Comparison of ENCODE assay signal across 10 cellular contexts in genomic region chr18:75854174-75854573, GRCh38.
DNase-seq lines count a peak whose midpoint lies in the region; ATAC-seq and TF ChIP-seq lines count a peak whose summit lies in the region.
"Had no signal": no experiment of that assay in that cellular context is flagged by ENCODE, and none has a peak within 500 bp of the region (broad histone marks: within the 10 kb centered on the region; RNA-seq: fewer than 3 reads in every experiment).

No MANE protein-coding gene starts in this region.

- no peaks in the 10 kb centered on the region for H4K20me1 ChIP-seq in HCT116 (ENCODE audit: insufficient read depth)

- no TSS peak for BruUV-seq in HCT116 (replicated peaks; lab: Mats Ljungman, UMichigan)

- CTCF ChIA-PET in HCT116 (lab: Charles Lee) = interaction anchor here (0.6 kb wide), 1 partner anchor 25 kb away, joined by 3 read pairs; no protein-coding TSS in a partner anchor

- peak; percentile 51 for DNase-seq in DMS 273 (lab: John Stamatoyannopoulos, UW; ENCODE audit: unreplicated experiment)
- no peak for DNase-seq in DMS 273 treated with DMSO at 0.1 percent for 48 hours (lab: John Stamatoyannopoulos, UW)
- peak; percentile 26 for DNase-seq in HCT116 (ENCODE audit: low read depth, low spot score)
- peak; percentile 49 for DNase-seq in SK-MEL-5 (ENCODE audit: low read depth, low spot score)
- DNase-seq in right lobe of liver = no peak
- no peak for DNase-seq in pons (ENCODE audit: low spot score)
- DNase-seq in tibial nerve (ENCODE audit: low spot score in 2 of 2) = no peak
- DNase-seq: 8988T; activated CD4-positive, CD25-positive, alpha-beta regulatory T cell had no signal

- RAD21 ChIA-PET in HCT116 (lab: Charles Lee; ENCODE audit: low non-redundant PET in 1 of 2, low total read pairs in 2 of 2, uncharacterized antibody in 2 of 2, unreplicated experiment in 2 of 2) = no interaction called here

- H3K9ac ChIP-seq in HCT116 (ENCODE audit: low read length) = no peak overlapping the region

- 65% methylated on average over 4 of the region's 4 CpGs for WGBS in right lobe of liver (ENCODE audit: insufficient coverage, low coverage, low lambda C conversion rate, missing lambda C conversion rate)
- WGBS in tibial nerve, 2 donors = 74 to 79% methylated on average over 4 of the region's 4 CpGs

- no peaks in the 10 kb centered on the region for H3K9me2 ChIP-seq in HCT116 (ENCODE audit: insufficient read depth)

- H3K9me3 ChIP-seq in HCT116 (ENCODE audit: control insufficient read depth in 1 of 2, insufficient read depth in 1 of 2, low read depth in 1 of 2, low read length in 2 of 2) = no peaks in the 10 kb centered on the region
- H3K9me3 ChIP-seq in right lobe of liver = no peaks in the 10 kb centered on the region
- H3K9me3 ChIP-seq in tibial nerve = no peaks in the 10 kb centered on the region

- TF ChIP-seq POLR2A in HCT116 (IDR thresholded peaks at IDR 0.05; ENCODE audit: borderline replicate concordance, extremely low read depth, insufficient read depth, insufficient read length) (no peak), right lobe of liver (IDR thresholded peaks at IDR 0.05) (no peak), tibial nerve (IDR thresholded peaks at IDR 0.05) (no peak), GM18505 (IDR thresholded peaks at IDR 0.05; ENCODE audit: borderline replicate concordance, extremely low read depth, insufficient read depth, insufficient read length) (no peak)

- intact Hi-C loops in HCT116 (cut with micrococcal nuclease) (no loop called here), right lobe of liver (cut with DNase I) (no loop called here)

- H3K36me3 ChIP-seq in HCT116 (ENCODE audit: control insufficient read depth in 1 of 2, insufficient read depth in 2 of 2, low read length in 2 of 2) (no peaks in the 10 kb centered on the region), right lobe of liver (no peaks in the 10 kb centered on the region), tibial nerve (no peaks in the 10 kb centered on the region)

- H2AFZ ChIP-seq in HCT116 (ENCODE audit: low read depth, low read length, poor library complexity, severe bottlenecking) = no peak overlapping the region

- no peak for TF ChIP-seq EP300 in tibial nerve (IDR thresholded peaks at IDR 0.05)

- H3K4me3 ChIP-seq in HCT116 (replicated peaks in 1 of 2; ENCODE audit: low read depth in 1 of 2, low read length in 2 of 2) = no peak overlapping the region
- H3K4me3 ChIP-seq in right lobe of liver = no peak overlapping the region
- no peak overlapping the region for H3K4me3 ChIP-seq in tibial nerve

- no peak overlapping the region for H3K4me2 ChIP-seq in HCT116 (ENCODE audit: low read length)

- H3K27ac ChIP-seq in HCT116 (ENCODE audit: low read depth, low read length) (no peak overlapping the region), right lobe of liver (no peak overlapping the region), tibial nerve (no peak overlapping the region)

- H3K4me1 ChIP-seq in HCT116 (ENCODE audit: control insufficient read depth in 1 of 2, insufficient read depth in 2 of 2, low read length in 2 of 2) = no peaks in the 10 kb centered on the region
- H3K4me1 ChIP-seq in right lobe of liver = no peaks in the 10 kb centered on the region
- H3K4me1 ChIP-seq in tibial nerve = no peaks in the 10 kb centered on the region

- POLR2A ChIA-PET in HCT116 (lab: Charles Lee) = no interaction called here

- H3K27me3 ChIP-seq in HCT116 (ENCODE audit: insufficient read depth, low read length) (no peaks in the 10 kb centered on the region; the same call in 1 of the 2 replicates), right lobe of liver (no peaks in the 10 kb centered on the region), tibial nerve (no peaks in the 10 kb centered on the region)

- H3K79me2 ChIP-seq in HCT116 (ENCODE audit: insufficient read depth, low read length) = no peaks in the 10 kb centered on the region

- in situ Hi-C loops in SK-MEL-5 (cut with HindIII; ENCODE audit: low pct_unique_long_range_greater_than_20kb, low sequenced_read_pairs) = no loop called here

- peak; percentile 29 to 82 (median 78); a peak in 5 of 6 replicates for TF ChIP-seq CTCF in HCT116 (IDR thresholded peaks at IDR 0.05 in 2 of 3, conservative IDR thresholded peaks at IDR 0.05 in 1 of 3; ENCODE audit: borderline replicate concordance in 1 of 3, insufficient read depth in 1 of 3, low read depth in 2 of 3, low read length in 2 of 3)
- TF ChIP-seq CTCF in right lobe of liver (IDR thresholded peaks at IDR 0.05) = peak in 3 of 4 donors; percentile 9 to 26 (median 19)
- peak in 1 of 5 experiments; percentile 7 for TF ChIP-seq CTCF in tibial nerve (IDR thresholded peaks at IDR 0.05)

- TF ChIP-seq RAD21 in HCT116 (IDR thresholded peaks at IDR 0.05; ENCODE audit: low read depth) = peak; percentile 29; the same call in 1 of the 2 replicates

- ATAC-seq in HCT116 (peak; percentile 67), right lobe of liver (no peak), GM18505 (IDR thresholded peaks at IDR 0.05; ENCODE audit: unreplicated experiment) (no peak)

TF ChIP-seq in HCT116, 20 proteins besides CTCF, POLR2A, EP300 and RAD21:
- no peak for TF ChIP-seq FOSL1 (IDR thresholded peaks at IDR 0.05; ENCODE audit: low read depth)
- no peak for TF ChIP-seq CEBPB (IDR thresholded peaks at IDR 0.05; ENCODE audit: low read depth)
- TF ChIP-seq SRF (IDR thresholded peaks at IDR 0.05; ENCODE audit: low read depth) = no peak
- TF ChIP-seq SP1 (IDR thresholded peaks at IDR 0.05; ENCODE audit: low read depth) = no peak
- TF ChIP-seq TCF7L2 (IDR thresholded peaks at IDR 0.05; ENCODE audit: borderline replicate concordance, extremely low read depth, insufficient read depth, insufficient read length) = no peak
- no peak for TF ChIP-seq JUND (IDR thresholded peaks at IDR 0.05)
- TF ChIP-seq EZH2phosphoT487 (IDR thresholded peaks at IDR 0.05; ENCODE audit: borderline replicate concordance) = no peak
- no peak for TF ChIP-seq ATF3 (IDR thresholded peaks at IDR 0.05)
- TF ChIP-seq POLR2AphosphoS5 (IDR thresholded peaks at IDR 0.05; ENCODE audit: low read depth, low read length) = no peak
- no peak for TF ChIP-seq REST (IDR thresholded peaks at IDR 0.05; ENCODE audit: low read depth)
- TF ChIP-seq EZH2 (IDR thresholded peaks at IDR 0.05) = no peak
- TF ChIP-seq ZFX (IDR thresholded peaks at IDR 0.05) = no peak
- TF ChIP-seq ELF1 (IDR thresholded peaks at IDR 0.05; ENCODE audit: borderline replicate concordance, low read depth) = no peak
- TF ChIP-seq YY1 (IDR thresholded peaks at IDR 0.05; ENCODE audit: extremely low read depth, insufficient replicate concordance, low read depth, low read length) = no peak
- TF ChIP-seq MAX (IDR thresholded peaks at IDR 0.05) = no peak
- no peak for TF ChIP-seq ZNF274 (IDR thresholded peaks at IDR 0.05; ENCODE audit: low read depth, low read length)

Comparison
In these comparisons a context has a peak if more than half of its experiments do, and no peak if none do; other contexts are left out.
1. DNase-seq: peak in DMS 273 (single experiment), HCT116 (single experiment) and SK-MEL-5 (single experiment); none in DMS 273 treated with DMSO at 0.1 percent for 48 hours (single experiment), right lobe of liver (0 of 3), pons (single experiment) and tibial nerve (0 of 2).